ENCODE assay signal across 8 cellular contexts in genomic region chr3:151268267-151269235, GRCh38. TPM values are rescaled to one million over a fixed set of nuclear protein-coding genes. Genes with fewer than 3 reads are reported as not detected.
DNase-seq lines count a peak whose midpoint lies in the region; ATAC-seq lines count a peak whose summit lies in the region.

No MANE protein-coding gene starts in this region.

- ATAC-seq in HG02981 (IDR thresholded peaks at IDR 0.05; ENCODE audit: unreplicated experiment): peak; percentile 52

- DNase-seq in DMS153 (lab: John Stamatoyannopoulos, UW) (peak; percentile 3), DMS153 treated with DMSO at 0.1 percent for 48 hours (lab: John Stamatoyannopoulos, UW; ENCODE audit: unreplicated experiment) (no peak), HK-2 (ENCODE audit: unreplicated experiment) (no peak), cerebellum (ENCODE audit: low spot score) (no peak), hippocampal formation (lab: John Stamatoyannopoulos, UW) (no peak)
- peak; percentile 71 for DNase-seq in activated CD8-positive, alpha-beta memory T cell treated with anti-CD3 and anti-CD28 coated beads for 24 hours
- peak; percentile 33 to 56 for DNase-seq in stimulated activated CD8-positive, alpha-beta memory T cell treated with anti-CD3 and anti-CD28 coated beads, Interleukin-15, amount 100 ng/mL, for 48 hours (ENCODE audit: low read depth in 2 of 2)

RNA-seq across cellular contexts. Expression of gene P2RY14, which starts 9.8 kb away (rescaled TPM):
- 0.91 TPM for total RNA-seq in cerebellum

RNA-seq across cellular contexts. Expression of gene GPR87, which starts 48.1 kb away (rescaled TPM):
- not detected for total RNA-seq in cerebellum

Comparison
In these comparisons a context has a peak if more than half of its experiments do, and no peak if none do; other contexts are left out.
1. DNase-seq: peak in DMS153 (single experiment), activated CD8-positive, alpha-beta memory T cell treated with anti-CD3 and anti-CD28 coated beads for 24 hours (single experiment) and stimulated activated CD8-positive, alpha-beta memory T cell treated with anti-CD3 and anti-CD28 coated beads, Interleukin-15, amount 100 ng/mL, for 48 hours (2 of 2); none in DMS153 treated with DMSO at 0.1 percent for 48 hours (single experiment), HK-2 (single experiment), cerebellum (single experiment) and hippocampal formation (0 of 2).